Comparison of ENCODE assay signal across 22 cellular contexts in the genomic region with DNA sequence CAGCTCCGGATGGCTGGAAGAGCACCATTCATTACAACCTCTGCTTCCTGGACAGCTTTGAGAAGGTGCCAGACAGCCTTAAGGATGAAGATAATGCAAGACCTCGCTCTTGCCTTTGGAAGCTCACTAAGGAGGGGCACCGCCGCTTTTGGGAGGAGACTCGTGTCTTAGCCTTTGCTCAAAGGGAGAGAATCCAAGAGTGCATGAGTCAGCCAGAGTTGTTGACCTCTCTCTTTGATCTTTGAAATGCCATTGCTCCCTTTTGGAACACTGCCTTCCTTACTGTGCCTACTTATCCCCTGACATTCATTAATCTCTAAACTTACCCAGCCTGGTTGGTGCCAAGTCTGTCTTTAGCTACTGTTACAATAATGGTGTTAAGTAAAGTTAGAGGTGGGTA. TPM values are rescaled to one million over a fixed set of nuclear protein-coding genes. Genes with fewer than 3 reads are reported as not detected.
"Had no signal": no experiment of that assay in that cellular context is flagged by ENCODE, and none has a peak within 500 bp of the region (broad histone marks: within the 10 kb centered on the region; RNA-seq: fewer than 3 reads in every experiment).

No MANE protein-coding gene starts in this region.

- H3K4me3 ChIP-seq: body of pancreas had no signal

- FAIRE-seq: endometrium, keratinocyte had no signal

- DNase-seq: activated B cell treated with CpG ODN at 0.5 μM for 24 hours; activated CD4-positive, alpha-beta T cell treated with anti-CD3 and anti-CD28 coated beads, Interleukin-2, amount 10 ng/mL, durations not matched to agents 24 days and 14 days; activated CD8-positive, alpha-beta memory T cell treated with anti-CD3 and anti-CD28 coated beads, Interleukin-2, amount 50 U/mL, for 48 hours; activated gamma-delta T cell; activated T-cell treated with anti-CD3 and anti-CD28 coated beads, Interleukin-2, amount 50 U/mL, for 72 hours; amygdala; caudate nucleus; hippocampal formation; T-helper 17 cell had no signal

- ATAC-seq: activated T-cell treated with anti-CD3 and anti-CD28 coated beads, Interleukin-2, amount 50 U/mL, for 72 hours; body of pancreas; esophagus mucosa; stimulated activated effector memory CD8-positive, alpha-beta T cell treated with anti-CD3 and anti-CD28 coated beads, Interleukin-12 subunit alpha, Interleukin-12 subunit beta, amount 100 ng/mL, for 72 hours; T-helper 17 cell had no signal

- H3K27me3 ChIP-seq: body of pancreas had no signal

- H3K27ac ChIP-seq: body of pancreas had no signal

- H3K4me1 ChIP-seq: body of pancreas had no signal

- H3K9me3 ChIP-seq: body of pancreas had no signal

RNA-seq across cellular contexts. Expression of a gene that starts 1.2 kb away (rescaled TPM):
- total RNA-seq: activated B cell treated with CpG ODN at 0.5 μM for 24 hours; activated CD4-positive, alpha-beta T cell treated with anti-CD3 and anti-CD28 coated beads, Interleukin-2, amount 10 ng/mL, durations not matched to agents 24 days and 14 days; activated T-cell treated with anti-CD3 and anti-CD28 coated beads, Interleukin-2, amount 50 U/mL, for 72 hours; body of pancreas; esophagus mucosa; glomerular endothelial cell; lower leg skin; mesothelial cell of epicardium; myocyte; omental fat pad; T-helper 17 cell; urinary bladder had no signal
- polyA plus RNA-seq: keratinocyte, neural cell, thymus, urinary bladder had no signal
